Comparison of ENCODE assay signal across 20 cellular contexts in the genomic region with DNA sequence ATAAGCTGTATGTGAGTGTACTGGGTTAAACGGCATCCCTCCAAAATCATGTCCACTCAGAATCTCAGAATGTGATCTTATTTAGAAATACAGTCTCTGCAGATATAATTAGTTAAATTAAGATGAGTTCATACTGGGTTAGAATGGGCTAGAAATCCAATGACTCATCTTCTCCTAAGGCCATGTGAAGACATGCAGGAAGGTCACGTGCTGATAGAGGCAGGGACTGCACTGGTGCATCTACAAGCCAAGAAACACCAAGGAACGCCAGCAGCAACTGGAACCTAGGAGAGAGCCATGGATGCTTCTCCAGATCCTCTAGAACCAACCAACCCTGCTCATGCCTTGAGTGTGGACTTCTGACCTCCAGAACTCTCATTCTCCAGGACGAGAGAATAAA.
"Had no signal": no experiment of that assay in that cellular context is flagged by ENCODE, and none has a peak within 500 bp of the region (broad histone marks: within the 10 kb centered on the region; RNA-seq: fewer than 3 reads in every experiment).

No MANE protein-coding gene starts in this region.

- H3K9me3 ChIP-seq: body of pancreas, neutrophil, pancreas, right lobe of liver, thoracic aorta, upper lobe of right lung had no signal

- H3K27ac ChIP-seq: body of pancreas, dorsolateral prefrontal cortex, neutrophil, pancreas, right lobe of liver, thoracic aorta, upper lobe of right lung had no signal

- H3K9me3 Mint-ChIP-seq: activated CD4-positive, alpha-beta memory T cell treated with anti-CD3 and anti-CD28 coated beads, Interleukin-2, amount 10 ng/mL, durations not matched to agents 7 days and 5 days; activated naive CD8-positive, alpha-beta T cell treated with anti-CD3 and anti-CD28 coated beads for 36 hours; activated T-helper 17 cell treated with anti-CD3 and anti-CD28 coated beads, Interleukin-2, amount 50 U/mL, for 72 hours had no signal

- H3K27me3 ChIP-seq: body of pancreas, dorsolateral prefrontal cortex, neutrophil, pancreas, right lobe of liver, upper lobe of right lung had no signal

- DNase-seq: activated CD4-positive, alpha-beta memory T cell treated with anti-CD3 and anti-CD28 coated beads, Interleukin-2, amount 10 ng/mL, durations not matched to agents 7 days and 5 days; activated CD4-positive, alpha-beta T cell treated with anti-CD3 and anti-CD28 coated beads for 48 hours; activated naive CD4-positive, alpha-beta T cell; activated naive CD8-positive, alpha-beta T cell treated with anti-CD3 and anti-CD28 coated beads for 36 hours; activated T-cell treated with anti-CD3 and anti-CD28 coated beads, Interleukin-2, amount 50 U/mL, for 1 hour; body of pancreas; central memory CD4-positive, alpha-beta T cell; dorsolateral prefrontal cortex; left cardiac atrium; mesendoderm; naive thymus-derived CD4-positive, alpha-beta T cell; pancreas; right lobe of liver; stimulated activated CD4-positive, alpha-beta T cell treated with anti-CD3 and anti-CD28 coated beads, Interleukin-4, amount 100 ng/mL, for 1 hour; T-helper 2 cell; upper lobe of right lung had no signal

- ATAC-seq: activated T-helper 17 cell treated with anti-CD3 and anti-CD28 coated beads, Interleukin-2, amount 50 U/mL, for 72 hours; body of pancreas; left cardiac atrium; naive thymus-derived CD4-positive, alpha-beta T cell; pancreas; right lobe of liver; upper lobe of right lung had no signal

- H3K27ac Mint-ChIP-seq: activated naive CD8-positive, alpha-beta T cell treated with anti-CD3 and anti-CD28 coated beads for 36 hours; activated T-helper 17 cell treated with anti-CD3 and anti-CD28 coated beads, Interleukin-2, amount 50 U/mL, for 72 hours had no signal

- H3K4me1 ChIP-seq: right lobe of liver had no signal

- H3K27me3 Mint-ChIP-seq: activated CD4-positive, alpha-beta memory T cell treated with anti-CD3 and anti-CD28 coated beads, Interleukin-2, amount 10 ng/mL, durations not matched to agents 7 days and 5 days; activated naive CD8-positive, alpha-beta T cell treated with anti-CD3 and anti-CD28 coated beads for 36 hours; activated T-helper 17 cell treated with anti-CD3 and anti-CD28 coated beads, Interleukin-2, amount 50 U/mL, for 72 hours; naive thymus-derived CD4-positive, alpha-beta T cell had no signal

- H3K4me3 ChIP-seq: body of pancreas, dorsolateral prefrontal cortex, pancreas, right lobe of liver, smooth muscle cell, thoracic aorta, upper lobe of right lung had no signal

- H3K36me3 ChIP-seq: neutrophil, pancreas, right lobe of liver, thoracic aorta, upper lobe of right lung had no signal

- H3K4me3 Mint-ChIP-seq: activated CD4-positive, alpha-beta memory T cell treated with anti-CD3 and anti-CD28 coated beads, Interleukin-2, amount 10 ng/mL, durations not matched to agents 7 days and 5 days; activated naive CD8-positive, alpha-beta T cell treated with anti-CD3 and anti-CD28 coated beads for 36 hours; activated T-helper 17 cell treated with anti-CD3 and anti-CD28 coated beads, Interleukin-2, amount 50 U/mL, for 72 hours; naive thymus-derived CD4-positive, alpha-beta T cell had no signal
